In the genomic region with DNA sequence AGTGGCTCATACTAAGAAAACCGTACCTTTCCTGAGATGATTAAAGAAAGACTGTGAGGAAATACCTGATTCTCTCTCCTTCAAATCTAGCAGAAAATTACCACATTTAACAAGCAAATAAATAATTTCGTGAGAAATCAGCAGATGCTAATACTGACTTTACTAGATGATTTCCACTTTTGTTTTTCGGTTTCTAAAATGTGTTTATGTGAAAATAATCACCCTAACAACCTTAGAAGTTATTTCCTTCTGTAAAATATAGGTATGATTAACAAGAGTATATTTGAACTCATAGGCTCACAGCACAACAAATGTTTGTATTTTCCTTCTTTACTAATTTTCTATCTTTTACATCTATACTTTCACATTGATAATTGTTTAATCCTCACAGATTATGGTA, we compare ENCODE assay signal across 11 cellular contexts.
"Had no signal": no experiment of that assay in that cellular context is flagged by ENCODE, and none has a peak within 500 bp of the region (broad histone marks: within the 10 kb centered on the region; RNA-seq: fewer than 3 reads in every experiment).

No MANE protein-coding gene starts in this region.

- H3K27ac ChIP-seq: GM23248, HL-60, KMS-11 had no signal

- H3K36me3 ChIP-seq: HAP-1 had no signal

- H3K9ac ChIP-seq: GM23248, KMS-11 had no signal

- H3K4me1 ChIP-seq: HAP-1 had no signal

- H3K4me2 ChIP-seq: KMS-11 had no signal

- H3K9me3 ChIP-seq: HAP-1 had no signal

- H2AFZ ChIP-seq: GM23248 had no signal

- ATAC-seq: HCT116, HepG2 had no signal

- H3K4me3 ChIP-seq: GM23248, HAP-1 had no signal

- DNase-seq: GM23248, GOT3, H7, HFFc6, Karpas-422, KBM-7 had no signal
